ENCODE assay signal across 1 cellular context in genomic region chr11:30322826-30323710, GRCh38.
TF ChIP-seq lines count a peak whose summit lies in the region.

TSS of gene ARL14EP (plus strand) at chr11:30323104. CDS start at chr11:30330949, 7,845 bp downstream.

TF ChIP-seq in K562, 482 proteins besides CTCF, POLR2A, EP300 and RAD21 (continued from another document and continues in another):
- TF ChIP-seq, protein P1, sequence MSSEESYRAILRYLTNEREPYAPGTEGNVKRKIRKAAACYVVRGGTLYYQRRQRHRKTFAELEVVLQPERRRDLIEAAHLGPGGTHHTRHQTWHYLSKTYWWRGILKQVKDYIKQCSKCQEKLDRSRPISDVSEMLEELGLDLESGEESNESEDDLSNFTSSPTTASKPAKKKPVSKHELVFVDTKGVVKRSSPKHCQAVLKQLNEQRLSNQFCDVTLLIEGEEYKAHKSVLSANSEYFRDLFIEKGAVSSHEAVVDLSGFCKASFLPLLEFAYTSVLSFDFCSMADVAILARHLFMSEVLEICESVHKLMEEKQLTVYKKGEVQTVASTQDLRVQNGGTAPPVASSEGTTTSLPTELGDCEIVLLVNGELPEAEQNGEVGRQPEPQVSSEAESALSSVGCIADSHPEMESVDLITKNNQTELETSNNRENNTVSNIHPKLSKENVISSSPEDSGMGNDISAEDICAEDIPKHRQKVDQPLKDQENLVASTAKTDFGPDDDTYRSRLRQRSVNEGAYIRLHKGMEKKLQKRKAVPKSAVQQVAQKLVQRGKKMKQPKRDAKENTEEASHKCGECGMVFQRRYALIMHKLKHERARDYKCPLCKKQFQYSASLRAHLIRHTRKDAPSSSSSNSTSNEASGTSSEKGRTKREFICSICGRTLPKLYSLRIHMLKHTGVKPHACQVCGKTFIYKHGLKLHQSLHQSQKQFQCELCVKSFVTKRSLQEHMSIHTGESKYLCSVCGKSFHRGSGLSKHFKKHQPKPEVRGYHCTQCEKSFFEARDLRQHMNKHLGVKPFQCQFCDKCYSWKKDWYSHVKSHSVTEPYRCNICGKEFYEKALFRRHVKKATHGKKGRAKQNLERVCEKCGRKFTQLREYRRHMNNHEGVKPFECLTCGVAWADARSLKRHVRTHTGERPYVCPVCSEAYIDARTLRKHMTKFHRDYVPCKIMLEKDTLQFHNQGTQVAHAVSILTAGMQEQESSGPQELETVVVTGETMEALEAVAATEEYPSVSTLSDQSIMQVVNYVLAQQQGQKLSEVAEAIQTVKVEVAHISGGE (CRISPR knock-in tag; IDR thresholded peaks at IDR 0.05): peak in 1 of 3 experiments; percentile 31; a peak in 1 of 6 replicates
- TF ChIP-seq TBL1XR1 (IDR thresholded peaks at IDR 0.05; ENCODE audit: low read length in 2 of 2) (peak; percentile 33 to 49; a peak in 1 of 4 replicates), NR2C1 (IDR thresholded peaks at IDR 0.05) (peak; percentile 84), NR2C1 (tag; IDR thresholded peaks at IDR 0.05) (peak; percentile 50; the same call in 1 of the 2 replicates), L3MBTL2 (IDR thresholded peaks at IDR 0.05) (peak; percentile 92), ATF1 (CRISPR knock-in tag; IDR thresholded peaks at IDR 0.05) (peak; percentile 56), ATF1 (tag; IDR thresholded peaks at IDR 0.05) (peak; percentile 86), VEZF1 (CRISPR knock-in tag; IDR thresholded peaks at IDR 0.05) (peak; percentile 59), IFI16 (CRISPR knock-in tag; IDR thresholded peaks at IDR 0.05) (no peak), HDAC2 (IDR thresholded peaks at IDR 0.05) (peak; percentile 50; the same call in 1 of the 2 replicates), HLTF (IDR thresholded peaks at IDR 0.05) (peak; percentile 85), ETV1 (tag; conservative IDR thresholded peaks at IDR 0.05; ENCODE audit: low read depth) (peak; percentile 75), HCFC1 (IDR thresholded peaks at IDR 0.05; ENCODE audit: low read depth, low read length) (peak; percentile 80), PHB (CRISPR knock-in tag; IDR thresholded peaks at IDR 0.05) (no peak), CCNT2 (IDR thresholded peaks at IDR 0.05; ENCODE audit: borderline replicate concordance, extremely low read depth, insufficient read length, low read depth, low read length) (peak; percentile 46), ATF6 (CRISPR knock-in tag; IDR thresholded peaks at IDR 0.05) (peak; percentile 74; the same call in 1 of the 2 replicates), THAP7 (CRISPR knock-in tag; IDR thresholded peaks at IDR 0.05) (0 out of 2 replicates have a peak, but pooled peaks have one; percentile 66), HIVEP1 (CRISPR knock-in tag; IDR thresholded peaks at IDR 0.05) (0 out of 2 replicates have a peak, but pooled peaks have one; percentile 40), SNIP1 (IDR thresholded peaks at IDR 0.05; ENCODE audit: low read depth) (peak; percentile 98), SIX5 (IDR thresholded peaks at IDR 0.05; ENCODE audit: borderline replicate concordance in 1 of 2, insufficient read depth in 1 of 2, low read depth in 1 of 2, low read length in 2 of 2) (peak in 1 of 2 experiments; percentile 16; a peak in 1 of 4 replicates), ZNF717 (CRISPR knock-in tag; IDR thresholded peaks at IDR 0.05) (peak; percentile 72; the same call in 1 of the 2 replicates), ZNF431 (CRISPR knock-in tag; IDR thresholded peaks at IDR 0.05) (peak; percentile 77), KDM4B (IDR thresholded peaks at IDR 0.05; ENCODE audit: borderline replicate concordance in 2 of 2, low read depth in 1 of 2) (peak in 1 of 2 experiments; percentile 89; a peak in 1 of 4 replicates), TAF9B (IDR thresholded peaks at IDR 0.05; ENCODE audit: partially characterized antibody) (peak; percentile 94), SRF (CRISPR knock-in tag; IDR thresholded peaks at IDR 0.05) (no peak; a peak in 1 of 4 replicates), RBFOX2 (IDR thresholded peaks at IDR 0.05; ENCODE audit: low read depth, low read length) (peak; percentile 99), RFX7 (CRISPR knock-in tag; IDR thresholded peaks at IDR 0.05) (0 out of 2 replicates have a peak, but pooled peaks have one; percentile 28), ZNF316 (IDR thresholded peaks at IDR 0.05) (peak; percentile 11; the same call in 1 of the 2 replicates), FOXK2 (conservative IDR thresholded peaks at IDR 0.05 in 1 of 2, IDR thresholded peaks at IDR 0.05 in 1 of 2; ENCODE audit: low read depth in 2 of 2) (peak in 1 of 2 experiments; percentile 61; a peak in 2 of 4 replicates), POLR2G (IDR thresholded peaks at IDR 0.05; ENCODE audit: low read depth, low read length) (peak; percentile 100), ZNF583 (CRISPR knock-in tag; IDR thresholded peaks at IDR 0.05) (0 out of 2 replicates have a peak, but pooled peaks have one; percentile 7), CBX1 (IDR thresholded peaks at IDR 0.05; ENCODE audit: low read depth) (peak; percentile 95), EP400 (IDR thresholded peaks at IDR 0.05) (peak; percentile 95), EGR1 (conservative IDR thresholded peaks at IDR 0.05) (peak; percentile 55), RB1 (IDR thresholded peaks at IDR 0.05; ENCODE audit: low read depth) (peak; percentile 60; the same call in 1 of the 2 replicates), BCOR (IDR thresholded peaks at IDR 0.05) (peak; percentile 54; the same call in 1 of the 2 replicates), OTX1 (CRISPR knock-in tag; IDR thresholded peaks at IDR 0.05) (0 out of 2 replicates have a peak, but pooled peaks have one; percentile 20), CC2D1A (IDR thresholded peaks at IDR 0.05) (peak; percentile 64; the same call in 1 of the 2 replicates), SIN3A (IDR thresholded peaks at IDR 0.05; ENCODE audit: borderline replicate concordance in 2 of 2, control insufficient read depth in 1 of 2, low read depth in 2 of 2, low read length in 2 of 2) (peak; percentile 64 to 83; a peak in 3 of 4 replicates), FOXJ2 (tag; IDR thresholded peaks at IDR 0.05) (peak; percentile 58; the same call in 1 of the 2 replicates), GTF2E2 (tag; IDR thresholded peaks at IDR 0.05) (peak; percentile 50; the same call in 1 of the 2 replicates), HDAC1 (IDR thresholded peaks at IDR 0.05) (peak in 1 of 2 experiments; percentile 96; a peak in 2 of 4 replicates)
- TF ChIP-seq, protein P2, sequence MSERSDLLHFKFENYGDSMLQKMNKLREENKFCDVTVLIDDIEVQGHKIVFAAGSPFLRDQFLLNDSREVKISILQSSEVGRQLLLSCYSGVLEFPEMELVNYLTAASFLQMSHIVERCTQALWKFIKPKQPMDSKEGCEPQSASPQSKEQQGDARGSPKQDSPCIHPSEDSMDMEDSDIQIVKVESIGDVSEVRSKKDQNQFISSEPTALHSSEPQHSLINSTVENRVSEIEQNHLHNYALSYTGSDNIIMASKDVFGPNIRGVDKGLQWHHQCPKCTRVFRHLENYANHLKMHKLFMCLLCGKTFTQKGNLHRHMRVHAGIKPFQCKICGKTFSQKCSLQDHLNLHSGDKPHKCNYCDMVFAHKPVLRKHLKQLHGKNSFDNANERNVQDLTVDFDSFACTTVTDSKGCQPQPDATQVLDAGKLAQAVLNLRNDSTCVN (CRISPR knock-in tag; IDR thresholded peaks at IDR 0.05): peak; percentile 54; the same call in 1 of the 2 replicates
- TF ChIP-seq, protein P3, sequence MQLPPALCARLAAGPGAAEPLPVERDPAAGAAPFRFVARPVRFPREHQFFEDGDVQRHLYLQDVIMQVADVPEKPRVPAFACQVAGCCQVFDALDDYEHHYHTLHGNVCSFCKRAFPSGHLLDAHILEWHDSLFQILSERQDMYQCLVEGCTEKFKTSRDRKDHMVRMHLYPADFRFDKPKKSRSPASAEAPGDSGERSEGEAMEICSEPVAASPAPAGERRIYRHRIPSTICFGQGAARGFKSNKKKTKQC (CRISPR knock-in tag; IDR thresholded peaks at IDR 0.05): peak; percentile 85; the same call in 1 of the 2 replicates
- TF ChIP-seq, protein P4, sequence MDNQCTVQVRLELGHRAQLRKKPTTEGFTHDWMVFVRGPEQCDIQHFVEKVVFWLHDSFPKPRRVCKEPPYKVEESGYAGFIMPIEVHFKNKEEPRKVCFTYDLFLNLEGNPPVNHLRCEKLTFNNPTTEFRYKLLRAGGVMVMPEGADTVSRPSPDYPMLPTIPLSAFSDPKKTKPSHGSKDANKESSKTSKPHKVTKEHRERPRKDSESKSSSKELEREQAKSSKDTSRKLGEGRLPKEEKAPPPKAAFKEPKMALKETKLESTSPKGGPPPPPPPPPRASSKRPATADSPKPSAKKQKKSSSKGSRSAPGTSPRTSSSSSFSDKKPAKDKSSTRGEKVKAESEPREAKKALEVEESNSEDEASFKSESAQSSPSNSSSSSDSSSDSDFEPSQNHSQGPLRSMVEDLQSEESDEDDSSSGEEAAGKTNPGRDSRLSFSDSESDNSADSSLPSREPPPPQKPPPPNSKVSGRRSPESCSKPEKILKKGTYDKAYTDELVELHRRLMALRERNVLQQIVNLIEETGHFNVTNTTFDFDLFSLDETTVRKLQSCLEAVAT (IDR thresholded peaks at IDR 0.05): peak in 1 of 2 experiments; percentile 11; a peak in 2 of 4 replicates
- TF ChIP-seq, protein P5, sequence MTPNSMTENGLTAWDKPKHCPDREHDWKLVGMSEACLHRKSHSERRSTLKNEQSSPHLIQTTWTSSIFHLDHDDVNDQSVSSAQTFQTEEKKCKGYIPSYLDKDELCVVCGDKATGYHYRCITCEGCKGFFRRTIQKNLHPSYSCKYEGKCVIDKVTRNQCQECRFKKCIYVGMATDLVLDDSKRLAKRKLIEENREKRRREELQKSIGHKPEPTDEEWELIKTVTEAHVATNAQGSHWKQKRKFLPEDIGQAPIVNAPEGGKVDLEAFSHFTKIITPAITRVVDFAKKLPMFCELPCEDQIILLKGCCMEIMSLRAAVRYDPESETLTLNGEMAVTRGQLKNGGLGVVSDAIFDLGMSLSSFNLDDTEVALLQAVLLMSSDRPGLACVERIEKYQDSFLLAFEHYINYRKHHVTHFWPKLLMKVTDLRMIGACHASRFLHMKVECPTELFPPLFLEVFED (CRISPR knock-in tag; conservative IDR thresholded peaks at IDR 0.05): peak; percentile 59; the same call in 1 of the 2 replicates
- TF ChIP-seq, protein P6, sequence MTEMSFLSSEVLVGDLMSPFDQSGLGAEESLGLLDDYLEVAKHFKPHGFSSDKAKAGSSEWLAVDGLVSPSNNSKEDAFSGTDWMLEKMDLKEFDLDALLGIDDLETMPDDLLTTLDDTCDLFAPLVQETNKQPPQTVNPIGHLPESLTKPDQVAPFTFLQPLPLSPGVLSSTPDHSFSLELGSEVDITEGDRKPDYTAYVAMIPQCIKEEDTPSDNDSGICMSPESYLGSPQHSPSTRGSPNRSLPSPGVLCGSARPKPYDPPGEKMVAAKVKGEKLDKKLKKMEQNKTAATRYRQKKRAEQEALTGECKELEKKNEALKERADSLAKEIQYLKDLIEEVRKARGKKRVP (CRISPR knock-in tag; IDR thresholded peaks at IDR 0.05): peak; percentile 62; the same call in 1 of the 2 replicates
- TF ChIP-seq, protein P7, sequence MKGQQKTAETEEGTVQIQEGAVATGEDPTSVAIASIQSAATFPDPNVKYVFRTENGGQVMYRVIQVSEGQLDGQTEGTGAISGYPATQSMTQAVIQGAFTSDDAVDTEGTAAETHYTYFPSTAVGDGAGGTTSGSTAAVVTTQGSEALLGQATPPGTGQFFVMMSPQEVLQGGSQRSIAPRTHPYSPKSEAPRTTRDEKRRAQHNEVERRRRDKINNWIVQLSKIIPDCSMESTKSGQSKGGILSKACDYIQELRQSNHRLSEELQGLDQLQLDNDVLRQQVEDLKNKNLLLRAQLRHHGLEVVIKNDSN (CRISPR knock-in tag; IDR thresholded peaks at IDR 0.05): peak; percentile 48; the same call in 1 of the 2 replicates
- TF ChIP-seq, protein P8, sequence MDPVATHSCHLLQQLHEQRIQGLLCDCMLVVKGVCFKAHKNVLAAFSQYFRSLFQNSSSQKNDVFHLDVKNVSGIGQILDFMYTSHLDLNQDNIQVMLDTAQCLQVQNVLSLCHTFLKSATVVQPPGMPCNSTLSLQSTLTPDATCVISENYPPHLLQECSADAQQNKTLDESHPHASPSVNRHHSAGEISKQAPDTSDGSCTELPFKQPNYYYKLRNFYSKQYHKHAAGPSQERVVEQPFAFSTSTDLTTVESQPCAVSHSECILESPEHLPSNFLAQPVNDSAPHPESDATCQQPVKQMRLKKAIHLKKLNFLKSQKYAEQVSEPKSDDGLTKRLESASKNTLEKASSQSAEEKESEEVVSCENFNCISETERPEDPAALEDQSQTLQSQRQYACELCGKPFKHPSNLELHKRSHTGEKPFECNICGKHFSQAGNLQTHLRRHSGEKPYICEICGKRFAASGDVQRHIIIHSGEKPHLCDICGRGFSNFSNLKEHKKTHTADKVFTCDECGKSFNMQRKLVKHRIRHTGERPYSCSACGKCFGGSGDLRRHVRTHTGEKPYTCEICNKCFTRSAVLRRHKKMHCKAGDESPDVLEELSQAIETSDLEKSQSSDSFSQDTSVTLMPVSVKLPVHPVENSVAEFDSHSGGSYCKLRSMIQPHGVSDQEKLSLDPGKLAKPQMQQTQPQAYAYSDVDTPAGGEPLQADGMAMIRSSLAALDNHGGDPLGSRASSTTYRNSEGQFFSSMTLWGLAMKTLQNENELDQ (CRISPR knock-in tag; IDR thresholded peaks at IDR 0.05; ENCODE audit: borderline replicate concordance): 0 out of 2 replicates have a peak, but pooled peaks have one; percentile 61
